Comparison of ENCODE assay signal across 8 cellular contexts in genomic region chr20:51801220-51801991, GRCh38. TPM values are rescaled to one million over a fixed set of nuclear protein-coding genes. Genes with fewer than 3 reads are reported as not detected.
DNase-seq lines count a peak whose midpoint lies in the region; ATAC-seq and TF ChIP-seq lines count a peak whose summit lies in the region.

No MANE protein-coding gene starts in this region.

- no peaks in the 10 kb centered on the region for H3K36me3 Mint-ChIP-seq in mesothelial cell of epicardium
- H3K36me3 Mint-ChIP-seq in naive thymus-derived CD8-positive, alpha-beta T cell, result peaks cover 0 to 2% (median 0%) of the 10 kb centered on the region in 3 donors

- H3K4me1 Mint-ChIP-seq in mesothelial cell of epicardium, result peaks cover 50% of the 10 kb centered on the region
- peaks cover 0 to 14% (median 8%) of the 10 kb centered on the region in 4 donors for H3K4me1 Mint-ChIP-seq in naive thymus-derived CD8-positive, alpha-beta T cell

- no peaks in the 10 kb centered on the region for H3K9me3 Mint-ChIP-seq in mesothelial cell of epicardium
- H3K9me3 Mint-ChIP-seq in naive thymus-derived CD8-positive, alpha-beta T cell, result peaks cover 0 to 3% (median 0%) of the 10 kb centered on the region in 9 donors

- peak overlapping the region; percentile 87 for H3K27ac Mint-ChIP-seq in mesothelial cell of epicardium
- H3K27ac Mint-ChIP-seq in naive thymus-derived CD8-positive, alpha-beta T cell, result peak overlapping the region in 1 of 10 donors; percentile 53

- H3K27me3 Mint-ChIP-seq in mesothelial cell of epicardium (ENCODE audit: low read depth), result no peaks in the 10 kb centered on the region
- H3K27me3 Mint-ChIP-seq in naive thymus-derived CD8-positive, alpha-beta T cell, result peaks cover 33 to 75% (median 51%) of the 10 kb centered on the region in 5 donors

- H3K4me3 ChIP-seq in A673 (ENCODE audit: low read depth, low read length, poor library complexity, severe bottlenecking), result peak overlapping the region; percentile 74
- H3K4me3 ChIP-seq in HUES64 (ENCODE audit: low read length), result peak overlapping the region; percentile 76
- H3K4me3 ChIP-seq in colonic mucosa, result peak overlapping the region; percentile 24

- no TSS peak for BruUV-seq in A673 (replicated peaks; lab: Mats Ljungman, UMichigan)

- H3K36me3 ChIP-seq in A673 (ENCODE audit: insufficient read depth, low read length, poor library complexity, severe bottlenecking) (no peaks in the 10 kb centered on the region), HUES64 (ENCODE audit: insufficient read depth, low read length) (peaks cover 9% of the 10 kb centered on the region), colonic mucosa (no peaks in the 10 kb centered on the region)

- peak; percentile 47 for DNase-seq in A673 (ENCODE audit: low spot score)
- DNase-seq in colonic mucosa, result no peak
- peak in 1 of 2 experiments; percentile 50 for DNase-seq in mesothelial cell of epicardium (ENCODE audit: low spot score in 2 of 2, unreplicated experiment in 2 of 2)
- DNase-seq in naive thymus-derived CD8-positive, alpha-beta T cell, result no peak
- DNase-seq in cortex of kidney (lab: John Stamatoyannopoulos, UW), result no peak
- no peak for DNase-seq in left colon

- TF ChIP-seq CTCF in A673 (conservative IDR thresholded peaks at IDR 0.05; ENCODE audit: low read depth, low read length) (peak; percentile 41), colonic mucosa (IDR thresholded peaks at IDR 0.05) (no peak), mesothelial cell of epicardium (IDR thresholded peaks at IDR 0.05; ENCODE audit: unreplicated experiment) (no peak)

- under 1% methylated on average over 50 of the region's 53 CpGs for WGBS in HUES64

- POLR2A ChIA-PET in A673 (lab: Charles Lee; ENCODE audit: low non-redundant PET), result no interaction called here
- POLR2A ChIA-PET in naive thymus-derived CD8-positive, alpha-beta T cell (lab: Charles Lee), result no interaction called here

- H3K4me1 ChIP-seq in A673 (ENCODE audit: insufficient read depth, low read length, poor library complexity, severe bottlenecking), result peaks cover 37% of the 10 kb centered on the region
- H3K4me1 ChIP-seq in HUES64 (ENCODE audit: insufficient read depth, low read length), result peaks cover 35% of the 10 kb centered on the region
- peaks cover 6% of the 10 kb centered on the region for H3K4me1 ChIP-seq in colonic mucosa

- no peaks in the 10 kb centered on the region for H3K9me3 ChIP-seq in A673 (ENCODE audit: low read depth, low read length, poor library complexity, severe bottlenecking)
- H3K9me3 ChIP-seq in HUES64 (ENCODE audit: insufficient read depth, low read depth, low read length), result no peaks in the 10 kb centered on the region
- H3K9me3 ChIP-seq in colonic mucosa, result no peaks in the 10 kb centered on the region

- H3K27ac ChIP-seq in A673 (ENCODE audit: low read depth, low read length, poor library complexity, severe bottlenecking) (peak overlapping the region; percentile 89), HUES64 (ENCODE audit: low read depth, low read length) (peak overlapping the region; percentile 99), colonic mucosa (no peak overlapping the region)

- H3K4me3 Mint-ChIP-seq in mesothelial cell of epicardium, result peak overlapping the region; percentile 89
- peak overlapping the region in 4 of 10 donors; percentile 50 to 74 (median 56) for H3K4me3 Mint-ChIP-seq in naive thymus-derived CD8-positive, alpha-beta T cell

- H3K27me3 ChIP-seq in A673 (replicated peaks; ENCODE audit: insufficient read depth, low read depth, low read length, poor library complexity) (no peaks in the 10 kb centered on the region), HUES64 (ENCODE audit: insufficient read depth, low read length) (no peaks in the 10 kb centered on the region), colonic mucosa (peaks cover 27% of the 10 kb centered on the region)

- H3K9ac ChIP-seq in HUES64 (ENCODE audit: low read depth, low read length) (peak overlapping the region; percentile 99), colonic mucosa (ENCODE audit: low read depth in 2 of 2, low read length in 2 of 2) (peak overlapping the region in 1 of 2 donors; percentile 30)

- intact Hi-C loops in A673 (cut with micrococcal nuclease; ENCODE audit: unreplicated experiment), result loop anchor here (2.0 to 10.0 kb wide), 4 partner anchors 99 to 281 kb away; no protein-coding TSS in a partner anchor
- intact Hi-C loops in colonic mucosa (cut with DNase I), result no loop called here
- intact Hi-C loops in left colon (cut with DNase I, micrococcal nuclease), result no loop called here

- CTCF ChIA-PET in A673 (lab: Charles Lee), result no interaction called here

- no peak for ATAC-seq in naive thymus-derived CD8-positive, alpha-beta T cell
- ATAC-seq in left colon (no peak), HG02840 (IDR thresholded peaks at IDR 0.05; ENCODE audit: low FRiP score, unreplicated experiment) (no peak)

RNA-seq across cellular contexts. Expression of gene SALL4, which starts 0.9 kb away (rescaled TPM):
- total RNA-seq in A673 (2021) (17.7 and 18.4 TPM in 2 replicates), colonic mucosa (under 1 TPM; 0.13 to 0.35 TPM), mesothelial cell of epicardium (14.8 to 20.5 TPM (median 18.9 TPM) in 3 replicates), left colon (under 1 TPM; 0.09 to 0.11 TPM)
- polyA plus RNA-seq in HUES64 (2013, experiment 1 of 2), result 79.4 TPM
- polyA plus RNA-seq in HUES64 (2013, experiment 2 of 2), result 78.7 TPM
- total RNA-seq in naive thymus-derived CD8-positive, alpha-beta T cell, result not detected
- polyA plus RNA-seq in naive thymus-derived CD8-positive, alpha-beta T cell, result under 1 TPM in 1 of 3 donors, not detected in 2; 0.03 TPM

RNA-seq across cellular contexts. Expression of gene ATP9A, which starts 33.2 kb away (rescaled TPM):
- total RNA-seq in A673 (2021) (31.2 and 34.8 TPM in 2 replicates), colonic mucosa (10 to 100 TPM; 40.2 to 70.1 TPM), mesothelial cell of epicardium (77.1 to 80.0 TPM (median 79.1 TPM) in 3 replicates), left colon (10 to 100 TPM; 66.8 to 90.1 TPM)
- polyA plus RNA-seq in HUES64 (2013, experiment 1 of 2), result 3.9 TPM
- polyA plus RNA-seq in HUES64 (2013, experiment 2 of 2), result 5.2 TPM
- total RNA-seq in naive thymus-derived CD8-positive, alpha-beta T cell, result under 1 TPM; 0.08 to 0.19 TPM
- polyA plus RNA-seq in naive thymus-derived CD8-positive, alpha-beta T cell, result not detected

Comparison
In these comparisons a context has a peak if more than half of its experiments do, and no peak if none do; other contexts are left out.
1. H3K4me3 ChIP-seq: peak in every context shown above with its lines; median percentile 76 in HUES64; 74 in A673; 24 in colonic mucosa.
2. RNA of gene SALL4, which starts 0.9 kb away (total RNA-seq): 14.8 to 20.5 TPM in mesothelial cell of epicardium and 17.7 to 18.4 TPM in A673; 0.13 to 0.35 TPM in colonic mucosa, 0.09 to 0.11 TPM in left colon and not detected in naive thymus-derived CD8-positive, alpha-beta T cell; every median in the first group is over 10 times any median in the second.
3. RNA of gene ATP9A, which starts 33.2 kb away (total RNA-seq): 66.8 to 90.1 TPM in left colon, 77.1 to 80.0 TPM in mesothelial cell of epicardium, 40.2 to 70.1 TPM in colonic mucosa and 31.2 to 34.8 TPM in A673; 0.08 to 0.19 TPM in naive thymus-derived CD8-positive, alpha-beta T cell; every median in the first group is over 10 times any median in the second.